Comparison of ENCODE assay signal across 9 cellular contexts in genomic region chr5:57441557-57441956, GRCh38. TPM values are rescaled to one million over a fixed set of nuclear protein-coding genes. Genes with fewer than 3 reads are reported as not detected.
DNase-seq lines count a peak whose midpoint lies in the region; ATAC-seq lines count a peak whose summit lies in the region.
"Had no signal": no experiment of that assay in that cellular context is flagged by ENCODE, and none has a peak within 500 bp of the region (broad histone marks: within the 10 kb centered on the region; RNA-seq: fewer than 3 reads in every experiment).

No MANE protein-coding gene starts in this region.

- no peak overlapping the region for H2AFZ ChIP-seq in Karpas-422 (ENCODE audit: low read length)

- H3K9me3 Mint-ChIP-seq in activated CD4-positive, alpha-beta T cell treated with anti-CD3 and anti-CD28 coated beads for 36 hours (ENCODE audit: low read depth), result no peaks in the 10 kb centered on the region
- no peaks in the 10 kb centered on the region for H3K9me3 Mint-ChIP-seq in natural killer cell treated with Interleukin-12 subunit alpha and Interleukin-12 subunit beta and Interleukin-15 and Interleukin-18, amount 100 ng/mL, for 72 hours

- peaks cover 46% of the 10 kb centered on the region for H3K4me1 ChIP-seq in adipocyte (ENCODE audit: control insufficient read depth, insufficient read depth, low read length)
- no peaks in the 10 kb centered on the region for H3K4me1 ChIP-seq in Karpas-422 (ENCODE audit: low read length)

- peaks cover 3% of the 10 kb centered on the region for H3K27me3 Mint-ChIP-seq in activated CD4-positive, alpha-beta T cell treated with anti-CD3 and anti-CD28 coated beads for 36 hours
- H3K27me3 Mint-ChIP-seq in natural killer cell treated with Interleukin-12 subunit alpha and Interleukin-12 subunit beta and Interleukin-15 and Interleukin-18, amount 100 ng/mL, for 72 hours, result peaks cover 3 to 26% of the 10 kb centered on the region in 2 donors

- H3K27ac Mint-ChIP-seq in activated CD4-positive, alpha-beta T cell treated with anti-CD3 and anti-CD28 coated beads for 36 hours, result no peak overlapping the region
- no peak overlapping the region for H3K27ac Mint-ChIP-seq in natural killer cell treated with Interleukin-12 subunit alpha and Interleukin-12 subunit beta and Interleukin-15 and Interleukin-18, amount 100 ng/mL, for 72 hours

- no peaks in the 10 kb centered on the region for H4K20me1 ChIP-seq in Karpas-422 (ENCODE audit: insufficient read depth, low read depth, low read length)

- H3K79me2 ChIP-seq in Karpas-422 (ENCODE audit: low read length), result no peaks in the 10 kb centered on the region

- H3K27me3 ChIP-seq in adipocyte (replicated peaks; ENCODE audit: control insufficient read depth, insufficient read depth, low read length), result no peaks in the 10 kb centered on the region
- no peaks in the 10 kb centered on the region; the same call in 1 of the 2 replicates for H3K27me3 ChIP-seq in Karpas-422 (ENCODE audit: low read length)

- H3K9me2 ChIP-seq in Karpas-422 (replicated peaks; ENCODE audit: insufficient read depth, low read length), result no peaks in the 10 kb centered on the region

- DNase-seq in AG08395 (ENCODE audit: low spot score) (peak; percentile 91), adipocyte (ENCODE audit: low read depth) (peak; percentile 92), iris pigment epithelial cell (ENCODE audit: low read depth) (peak; percentile 98), NCI-H1048 (lab: John Stamatoyannopoulos, UW) (no peak), Karpas-422 (no peak)
- DNase-seq in activated CD4-positive, alpha-beta T cell treated with anti-CD3 and anti-CD28 coated beads for 36 hours, result no peak
- no peak for DNase-seq in natural killer cell treated with Interleukin-12 subunit alpha and Interleukin-12 subunit beta and Interleukin-15 and Interleukin-18, amount 100 ng/mL, for 72 hours (ENCODE audit: low spot score)

- no peak overlapping the region for H3K4me2 ChIP-seq in Karpas-422 (ENCODE audit: low read depth, low read length, poor library complexity, severe bottlenecking)

- CTCF ChIA-PET in activated CD4-positive, alpha-beta T cell treated with anti-CD3 and anti-CD28 coated beads for 36 hours (lab: Charles Lee), result interaction anchor here (0.7 to 1.4 kb wide), 3 partner anchors 13 to 307 kb away, joined by 3 read pairs; no protein-coding TSS in a partner anchor

- peaks cover 10% of the 10 kb centered on the region for H3K4me1 Mint-ChIP-seq in activated CD4-positive, alpha-beta T cell treated with anti-CD3 and anti-CD28 coated beads for 36 hours
- no peaks in the 10 kb centered on the region for H3K4me1 Mint-ChIP-seq in natural killer cell treated with Interleukin-12 subunit alpha and Interleukin-12 subunit beta and Interleukin-15 and Interleukin-18, amount 100 ng/mL, for 72 hours (ENCODE audit: low read depth in 2 of 2)

- no peaks in the 10 kb centered on the region for H3K36me3 Mint-ChIP-seq in activated CD4-positive, alpha-beta T cell treated with anti-CD3 and anti-CD28 coated beads for 36 hours (ENCODE audit: low read depth)
- H3K36me3 Mint-ChIP-seq in natural killer cell treated with Interleukin-12 subunit alpha and Interleukin-12 subunit beta and Interleukin-15 and Interleukin-18, amount 100 ng/mL, for 72 hours, result no peaks in the 10 kb centered on the region

- intact Hi-C loops in activated CD4-positive, alpha-beta T cell treated with anti-CD3 and anti-CD28 coated beads for 36 hours (cut with DNase I, micrococcal nuclease), result no loop called here

- no peak overlapping the region for H3K4me3 ChIP-seq in adipocyte (ENCODE audit: low read length)
- no peak overlapping the region for H3K4me3 ChIP-seq in Karpas-422 (ENCODE audit: low read length)

- no peak overlapping the region for H3K4me3 Mint-ChIP-seq in activated CD4-positive, alpha-beta T cell treated with anti-CD3 and anti-CD28 coated beads for 36 hours
- no peak overlapping the region for H3K4me3 Mint-ChIP-seq in natural killer cell treated with Interleukin-12 subunit alpha and Interleukin-12 subunit beta and Interleukin-15 and Interleukin-18, amount 100 ng/mL, for 72 hours

- H3K36me3 ChIP-seq in adipocyte (ENCODE audit: control insufficient read depth, insufficient read depth, low read length, severe bottlenecking) (no peaks in the 10 kb centered on the region), Karpas-422 (ENCODE audit: insufficient read depth, low read length) (no peaks in the 10 kb centered on the region)

- no peak overlapping the region for H3K27ac ChIP-seq in Karpas-422 (ENCODE audit: low read length)

- POLR2A ChIA-PET in activated CD4-positive, alpha-beta T cell treated with anti-CD3 and anti-CD28 coated beads for 36 hours (lab: Charles Lee), result interaction anchor here (0.7 kb wide), 1 partner anchor 576 kb away, joined by 3 read pairs; no protein-coding TSS in a partner anchor

- no peaks in the 10 kb centered on the region for H3K9me3 ChIP-seq in adipocyte (ENCODE audit: control insufficient read depth, low read length)
- no peaks in the 10 kb centered on the region for H3K9me3 ChIP-seq in Karpas-422 (ENCODE audit: low read length)

- H3K9ac ChIP-seq in adipocyte (ENCODE audit: low read length) (peak overlapping the region; percentile 46), Karpas-422 (ENCODE audit: low read length) (no peak overlapping the region)

- peak; percentile 31 for ATAC-seq in HG03442 (IDR thresholded peaks at IDR 0.05; ENCODE audit: unreplicated experiment)
- ATAC-seq in activated CD4-positive, alpha-beta T cell treated with anti-CD3 and anti-CD28 coated beads for 36 hours, result no peak
- ATAC-seq in natural killer cell treated with Interleukin-12 subunit alpha and Interleukin-12 subunit beta and Interleukin-15 and Interleukin-18, amount 100 ng/mL, for 72 hours, result no peak

RNA-seq across cellular contexts. Expression of gene ACTBL2, which starts 41.1 kb away (rescaled TPM):
- total RNA-seq in Karpas-422 (2014; rRNA removed; shearing (Covaris generic); ENCODE audit: low replicate concordance), result not detected in 2 replicates
- not detected for total RNA-seq in activated CD4-positive, alpha-beta T cell treated with anti-CD3 and anti-CD28 coated beads for 36 hours
- not detected for total RNA-seq in natural killer cell treated with Interleukin-12 subunit alpha and Interleukin-12 subunit beta and Interleukin-15 and Interleukin-18, amount 100 ng/mL, for 72 hours
- total RNA-seq: mononuclear cell had no signal

Comparison
In these comparisons a context has a peak if more than half of its experiments do, and no peak if none do; other contexts are left out.
1. DNase-seq: peak in AG08395 (single experiment), adipocyte (single experiment) and iris pigment epithelial cell (single experiment); none in NCI-H1048 (single experiment), Karpas-422 (single experiment), activated CD4-positive, alpha-beta T cell treated with anti-CD3 and anti-CD28 coated beads for 36 hours (single experiment) and natural killer cell treated with Interleukin-12 subunit alpha and Interleukin-12 subunit beta and Interleukin-15 and Interleukin-18, amount 100 ng/mL, for 72 hours (single experiment).